8 cellular contexts compared by ENCODE assay signal in genomic region chr4:153777421-153777820, GRCh38. TPM values are rescaled to one million over a fixed set of nuclear protein-coding genes. Genes with fewer than 3 reads are reported as not detected.
"Had no signal": no experiment of that assay in that cellular context is flagged by ENCODE, and none has a peak within 500 bp of the region (broad histone marks: within the 10 kb centered on the region; RNA-seq: fewer than 3 reads in every experiment).

No MANE protein-coding gene starts in this region.

- H2AFZ ChIP-seq: GM23248 had no signal

- H3K4me3 ChIP-seq: GM23248 had no signal

- H3K9ac ChIP-seq: GM23248 had no signal

- DNase-seq: GM23248, GOT3, H9, HCEC 1CT, KG1 had no signal

- FAIRE-seq: H54, HTR-8/SVneo had no signal

- H3K27ac Mint-ChIP-seq: H9 had no signal

- H3K27ac ChIP-seq: GM23248 had no signal

- H3K4me3 Mint-ChIP-seq: H9 had no signal

RNA-seq across cellular contexts. Expression of gene SFRP2, which starts 11.5 kb away (rescaled TPM):
- total RNA-seq: HT-29 had no signal

RNA-seq across cellular contexts. Expression of gene RNF175, which starts 17.6 kb away (rescaled TPM):
- total RNA-seq: GM23248, HT-29 had no signal
- polyA plus RNA-seq: GM23248 had no signal
